19 cellular contexts compared by ENCODE assay signal in the genomic region with DNA sequence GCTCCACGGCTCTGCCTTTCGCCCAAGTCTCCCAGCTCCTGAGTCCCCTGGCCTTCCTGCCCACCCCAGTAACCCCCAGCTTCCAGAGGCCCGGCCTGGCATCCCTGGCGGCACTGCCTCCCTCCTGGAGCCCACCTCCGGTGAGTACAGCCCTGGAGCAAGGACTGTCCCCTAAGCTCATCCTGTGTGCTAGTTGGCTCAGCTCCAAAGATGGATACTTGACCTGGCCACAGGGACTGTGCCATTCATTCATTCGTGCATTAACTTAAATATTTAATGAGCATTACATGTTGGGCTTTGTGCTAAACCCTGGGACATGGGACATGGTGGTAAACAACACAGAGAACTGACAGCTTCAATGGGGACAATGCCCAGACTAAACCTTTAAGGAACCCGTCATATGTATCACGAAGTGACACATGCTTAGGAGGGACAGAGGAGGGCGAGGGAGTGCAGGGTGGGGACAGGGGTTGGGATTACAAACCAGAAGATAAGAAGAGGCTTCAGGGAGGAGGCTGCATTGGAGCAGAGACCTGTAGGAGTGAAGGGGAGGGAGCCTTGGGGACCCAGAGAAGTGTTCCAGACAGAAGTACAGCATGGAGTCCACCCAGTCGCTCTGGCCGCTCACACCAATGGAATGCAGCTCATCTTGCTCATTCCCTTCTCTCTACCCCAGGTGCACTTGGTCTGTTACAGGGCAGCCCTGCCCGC. TPM values are rescaled to one million over a fixed set of nuclear protein-coding genes. Genes with fewer than 3 reads are reported as not detected.
DNase-seq lines count a peak whose midpoint lies in the region; ATAC-seq, FAIRE-seq and TF ChIP-seq lines count a peak whose summit lies in the region.
"Had no signal": no experiment of that assay in that cellular context is flagged by ENCODE, and none has a peak within 500 bp of the region (broad histone marks: within the 10 kb centered on the region; RNA-seq: fewer than 3 reads in every experiment).

No MANE protein-coding gene starts in this region.

- H3K27me3 ChIP-seq in IMR-90 (ENCODE audit: control insufficient read depth, insufficient read depth, low read length) = no peaks in the 10 kb centered on the region
- no peaks in the 10 kb centered on the region for H3K27me3 ChIP-seq in esophagus squamous epithelium
- H3K27me3 ChIP-seq: dorsolateral prefrontal cortex, hepatocyte, right lobe of liver had no signal

- dilution Hi-C loops in IMR-90 (cut with HindIII; ENCODE audit: low sequenced_read_pairs, unreplicated experiment) = no loop called here

- no peak overlapping the region for H2BK120ac ChIP-seq in IMR-90 (ENCODE audit: low read depth, low read length)

- no peaks in the 10 kb centered on the region for H3K9me1 ChIP-seq in IMR-90 (ENCODE audit: insufficient read depth, low read length)

- H2AK9ac ChIP-seq in IMR-90 (replicated peaks; ENCODE audit: low read depth, low read length, poor library complexity) = peak overlapping the region; percentile 40

- intact Hi-C loops in IMR-90 (cut with micrococcal nuclease) = no loop called here
- intact Hi-C loops in esophagus squamous epithelium (cut with DNase I) = no loop called here

- H3K4me3 ChIP-seq in A549 (no peak overlapping the region), IMR-90 (ENCODE audit: insufficient read depth, low read depth, low read length) (no peak overlapping the region), astrocyte of the spinal cord (ENCODE audit: low read depth, low read length) (no peak overlapping the region), esophagus squamous epithelium (no peak overlapping the region)
- H3K4me3 ChIP-seq: dorsolateral prefrontal cortex, hepatocyte, mucosa of descending colon, right lobe of liver had no signal

- H2BK20ac ChIP-seq in IMR-90 (ENCODE audit: low read depth, low read length) = no peak overlapping the region

- no peaks in the 10 kb centered on the region for H4K20me1 ChIP-seq in IMR-90 (ENCODE audit: insufficient read depth, low read length)

- no peak overlapping the region for H3K56ac ChIP-seq in IMR-90 (ENCODE audit: extremely low read depth, insufficient read depth, low read length)

- H4K91ac ChIP-seq in IMR-90 (ENCODE audit: insufficient read depth, low read depth, low read length) = no peak overlapping the region

- no peak overlapping the region for H4K8ac ChIP-seq in IMR-90 (ENCODE audit: low read depth in 2 of 2, low read length in 2 of 2)

- no peak overlapping the region for H3K23ac ChIP-seq in IMR-90 (ENCODE audit: low read depth, low read length)

- no peak overlapping the region for H3K18ac ChIP-seq in IMR-90 (ENCODE audit: low read depth, low read length)

- TF ChIP-seq EP300 in A549 (IDR thresholded peaks at IDR 0.05) = no peak

- no TSS peak for BruUV-seq in IMR-90 (replicated peaks; lab: Mats Ljungman, UMichigan)

- peak; percentile 78 for FAIRE-seq in A549 (lab: Jason Lieb, UNC)
- FAIRE-seq: HepG2 had no signal

- peak in 1 of 2 experiments; percentile 38 for DNase-seq in A549 (ENCODE audit: low read depth in 1 of 2, low spot score in 1 of 2)
- peak; percentile 30 for DNase-seq in IMR-90
- DNase-seq in astrocyte of the spinal cord (ENCODE audit: low read depth, low spot score) = peak; percentile 5
- no peak for DNase-seq in NCI-H1048 (lab: John Stamatoyannopoulos, UW)
- no peak for DNase-seq in esophagus squamous epithelium (lab: John Stamatoyannopoulos, UW)
- DNase-seq in UCSD-AML1 (lab: John Stamatoyannopoulos, UW; ENCODE audit: unreplicated experiment) = no peak
- DNase-seq: activated naive CD4-positive, alpha-beta T cell treated with anti-CD3 and anti-CD28 coated beads, Interleukin-2, amount 50 U/mL, for 16 hours; dorsolateral prefrontal cortex; H9; mucosa of descending colon; NCI-H2081; NCI-H526 treated with DMSO at 0.1 percent for 48 hours; occipital lobe; right lobe of liver; substantia nigra had no signal

- no peak for TF ChIP-seq RAD21 in A549 (conservative IDR thresholded peaks at IDR 0.05 in 1 of 2, IDR thresholded peaks at IDR 0.05 in 1 of 2)
- TF ChIP-seq RAD21 in IMR-90 (IDR thresholded peaks at IDR 0.05; ENCODE audit: low read length) = no peak

- peaks cover 8% of the 10 kb centered on the region for H3K36me3 ChIP-seq in IMR-90 (ENCODE audit: control insufficient read depth, insufficient read depth, low read length)
- peaks cover 0 to 14% (median 0%) of the 10 kb centered on the region in 3 donors for H3K36me3 ChIP-seq in esophagus squamous epithelium
- H3K36me3 ChIP-seq: right lobe of liver had no signal

- CTCF ChIA-PET in A549 (lab: Yijun Ruan, JAX) (interaction anchor here (0.7 to 15.7 kb wide), 13 partner anchors 8 to 110 kb away, joined by 3 to 157 read pairs (median 5); partner anchors contain the start of genes POLR2I, TBCB, THAP8 and WDR62), IMR-90 (lab: Yijun Ruan, JAX) (no interaction called here)

- no peak overlapping the region for H2BK15ac ChIP-seq in IMR-90 (ENCODE audit: low read depth, low read length)

- in situ Hi-C loops in IMR-90 (cut with MboI; ENCODE audit: low sequenced_read_pairs) = no loop called here
- in situ Hi-C loops in astrocyte of the spinal cord (cut with HindIII; ENCODE audit: low sequenced_read_pairs) = no loop called here

- H3K4me2 ChIP-seq in A549 (no peak overlapping the region), IMR-90 (ENCODE audit: low read depth, low read length) (no peak overlapping the region)
- H3K4me2 ChIP-seq: hepatocyte had no signal

- H3K4me1 ChIP-seq in A549 (peaks cover 5% of the 10 kb centered on the region; the same call in 2 of the 3 replicates), IMR-90 (ENCODE audit: control insufficient read depth, insufficient read depth, low read length) (no peaks in the 10 kb centered on the region), esophagus squamous epithelium (peaks cover 0 to 42% (median 5%) of the 10 kb centered on the region in 3 donors)
- H3K4me1 ChIP-seq: right lobe of liver had no signal

- POLR2A ChIA-PET in A549 (lab: Yijun Ruan, JAX) (interaction anchor here (0.9 to 6.3 kb wide), 2 partner anchors 11 to 50 kb away, joined by 3 to 52 read pairs; partner anchors contain the start of genes POLR2I, TBCB and THAP8), IMR-90 (lab: Charles Lee; ENCODE audit: unreplicated experiment) (no interaction called here)

- H3K79me1 ChIP-seq in IMR-90 (ENCODE audit: low read depth in 1 of 2, low read length in 2 of 2) = peaks cover 0 to 3% of the 10 kb centered on the region in 2 experiments; a peak in 1 of 4 replicates

- H3K4ac ChIP-seq in IMR-90 (ENCODE audit: low read depth, low read length) = no peak overlapping the region

- H2AK5ac ChIP-seq in IMR-90 (ENCODE audit: low read depth, low read length) = no peak overlapping the region

- H3K9ac ChIP-seq in IMR-90 (ENCODE audit: low read depth, low read length) = no peak overlapping the region

- no peak overlapping the region for H3K14ac ChIP-seq in IMR-90 (replicated peaks; ENCODE audit: low read depth, low read length)

- H3K27ac ChIP-seq in A549 = no peak overlapping the region
- no peak overlapping the region for H3K27ac ChIP-seq in IMR-90 (ENCODE audit: insufficient read depth, low read length)
- H3K27ac ChIP-seq in esophagus squamous epithelium = peak overlapping the region in 1 of 4 donors; percentile 52
- H3K27ac ChIP-seq: hepatocyte, right lobe of liver had no signal

- no peak for TF ChIP-seq POLR2A in A549 (IDR thresholded peaks at IDR 0.05; ENCODE audit: low read length)
- TF ChIP-seq POLR2A in IMR-90 (IDR thresholded peaks at IDR 0.05; ENCODE audit: low read depth, low read length) = no peak
- no peak for TF ChIP-seq POLR2A in esophagus squamous epithelium (IDR thresholded peaks at IDR 0.05)

- 85% methylated on average over 12 of the region's 12 CpGs for WGBS in A549 (ENCODE audit: missing lambda C conversion rate)
- 100% methylated on average over 1 of the region's 12 CpGs; no CpG with 5 or more reads in 1 of the 2 experiments for WGBS in IMR-90 (ENCODE audit: extremely low coverage in 2 of 2, insufficient read length in 1 of 2), 2 experiments
- WGBS in esophagus squamous epithelium, 2 donors = 76 to 84% methylated on average over 7 to 9 of the region's 12 CpGs

- H2BK5ac ChIP-seq in IMR-90 (ENCODE audit: low read depth, low read length, poor library complexity, severe bottlenecking) = no peak overlapping the region

- TF ChIP-seq CTCF in A549 (IDR thresholded peaks at IDR 0.05) (no peak), IMR-90 (conservative IDR thresholded peaks at IDR 0.05; ENCODE audit: low read depth, low read length) (no peak), astrocyte of the spinal cord (IDR thresholded peaks at IDR 0.05; ENCODE audit: low read depth, low read length) (no peak), esophagus squamous epithelium (IDR thresholded peaks at IDR 0.05) (no peak)

- H2AFZ ChIP-seq in IMR-90 (replicated peaks; ENCODE audit: low read length, poor library complexity) = peak overlapping the region; percentile 1
- H2AFZ ChIP-seq: hepatocyte had no signal

- ATAC-seq in A549 (peak; percentile 3 to 7; a peak in 4 of 6 replicates), IMR-90 (ENCODE audit: low read depth) (peak; percentile 28; the same call in 1 of the 2 replicates)
- ATAC-seq: HepG2, mucosa of descending colon, right lobe of liver had no signal

- no peaks in the 10 kb centered on the region for H3K9me3 ChIP-seq in A549
- H3K9me3 ChIP-seq in IMR-90 (ENCODE audit: control insufficient read depth, insufficient read depth, low read length) = no peaks in the 10 kb centered on the region
- H3K9me3 ChIP-seq in esophagus squamous epithelium = no peaks in the 10 kb centered on the region
- H3K9me3 ChIP-seq: mucosa of descending colon, right lobe of liver had no signal

- no peak overlapping the region for H4K5ac ChIP-seq in IMR-90 (ENCODE audit: low read depth, low read length)

RNA-seq across cellular contexts. Expression of gene OVOL3, which starts 6.9 kb away (rescaled TPM):
- polyA plus RNA-seq in A549 (2011; rRNA removed) (not detected in 2 replicates), A549 (2017; fragmentation: RNase III; extraction: RNeasy Plus Mini Kit Qiagen cat#74134 plus additional on column Dnase treatment) (0.14 to 0.63 TPM (median 0.31 TPM) in 3 replicates), IMR-90 (2012; rRNA removed) (not detected in 2 replicates)
- 0.43 and 0.70 TPM in 2 replicates for polyA plus RNA-seq in A549 (2012; cell fraction: cytosol; rRNA removed)
- polyA plus RNA-seq in A549 (2012; cell fraction: nucleus; rRNA removed) = 3.4 and 6.1 TPM in 2 replicates
- not detected in 2 replicates for polyA minus RNA-seq in A549 (2011; rRNA and poly(A)+ RNA removed)
- total RNA-seq in IMR-90 (2012; rRNA removed) (not detected in 2 replicates), esophagus squamous epithelium (not detected)
- not detected in 2 replicates for polyA plus RNA-seq in IMR-90 (2012; cell fraction: cytosol; rRNA removed)
- 0.13 TPM in 1 of 2 replicates, not detected in the other for polyA plus RNA-seq in IMR-90 (2012; cell fraction: nucleus; rRNA removed; ENCODE audit: low replicate concordance)
- total RNA-seq: dorsolateral prefrontal cortex; fibroblast of lung; H9; hepatocyte; HepG2; mucosa of descending colon; occipital lobe; right lobe of liver; T-helper 1 cell treated with Interleukin-12 subunit alpha and Interleukin-12 subunit beta and Interleukin-4 antibody, amounts not matched to agents 30 ng/mL and 1 ng/mL, for 36 hours had no signal
- polyA plus RNA-seq: fibroblast of lung, hepatocyte, HepG2 had no signal

RNA-seq across cellular contexts. Expression of gene POLR2I, which starts 10.7 kb away (rescaled TPM):
- polyA plus RNA-seq in A549 (2011; rRNA removed) (107 and 123 TPM in 2 replicates), A549 (2017; fragmentation: RNase III; extraction: RNeasy Plus Mini Kit Qiagen cat#74134 plus additional on column Dnase treatment) (264 to 284 TPM (median 277 TPM) in 3 replicates), IMR-90 (2012; rRNA removed) (59.7 and 105 TPM in 2 replicates)
- polyA plus RNA-seq in A549 (2012; cell fraction: cytosol; rRNA removed) = 490 and 587 TPM in 2 replicates
- 232 and 242 TPM in 2 replicates for polyA plus RNA-seq in A549 (2012; cell fraction: nucleus; rRNA removed)
- 379 and 495 TPM in 2 replicates for polyA minus RNA-seq in A549 (2011; rRNA and poly(A)+ RNA removed)
- total RNA-seq in IMR-90 (2012; rRNA removed) (35.8 and 48.3 TPM in 2 replicates), esophagus squamous epithelium (10 to 100 TPM; 41.7 to 58.0 (median 47.6) TPM)
- 63.5 and 75.8 TPM in 2 replicates for polyA plus RNA-seq in IMR-90 (2012; cell fraction: cytosol; rRNA removed)
- 19.1 and 24.4 TPM in 2 replicates for polyA plus RNA-seq in IMR-90 (2012; cell fraction: nucleus; rRNA removed; ENCODE audit: low replicate concordance)

RNA-seq across cellular contexts. Expression of gene TBCB, which starts 11.3 kb away (rescaled TPM):
- 384 and 395 TPM in 2 replicates for polyA plus RNA-seq in A549 (2011; rRNA removed)
- polyA plus RNA-seq in A549 (2012; cell fraction: cytosol; rRNA removed) = 1,257 and 1,314 TPM in 2 replicates
- polyA plus RNA-seq in A549 (2012; cell fraction: nucleus; rRNA removed) = 726 and 838 TPM in 2 replicates
- polyA plus RNA-seq in A549 (2017; fragmentation: RNase III; extraction: RNeasy Plus Mini Kit Qiagen cat#74134 plus additional on column Dnase treatment) = 352 to 400 TPM (median 397 TPM) in 3 replicates
- 256 and 287 TPM in 2 replicates for polyA minus RNA-seq in A549 (2011; rRNA and poly(A)+ RNA removed)
- 182 and 185 TPM in 2 replicates for total RNA-seq in IMR-90 (2012; rRNA removed)
- 269 and 315 TPM in 2 replicates for polyA plus RNA-seq in IMR-90 (2012; rRNA removed)
- polyA plus RNA-seq in IMR-90 (2012; cell fraction: cytosol; rRNA removed) = 337 and 453 TPM in 2 replicates
- polyA plus RNA-seq in IMR-90 (2012; cell fraction: nucleus; rRNA removed; ENCODE audit: low replicate concordance) = 251 and 260 TPM in 2 replicates
- total RNA-seq in esophagus squamous epithelium = 100 to 1,000 TPM in 3 of 4 donors, 10 to 100 TPM in 1; 97.9 to 157 (median 117) TPM

RNA-seq across cellular contexts. Expression of gene CAPNS1, which starts 35.9 kb away (rescaled TPM):
- polyA plus RNA-seq in A549 (2011; rRNA removed) = 1,014 and 1,236 TPM in 2 replicates
- polyA plus RNA-seq in A549 (2012; cell fraction: cytosol; rRNA removed) = 1,125 and 1,682 TPM in 2 replicates
- 829 and 1,189 TPM in 2 replicates for polyA plus RNA-seq in A549 (2012; cell fraction: nucleus; rRNA removed)
- 1,540 to 1,639 TPM (median 1,551 TPM) in 3 replicates for polyA plus RNA-seq in A549 (2017; fragmentation: RNase III; extraction: RNeasy Plus Mini Kit Qiagen cat#74134 plus additional on column Dnase treatment)
- polyA minus RNA-seq in A549 (2011; rRNA and poly(A)+ RNA removed) = 1,088 and 1,267 TPM in 2 replicates
- 436 and 504 TPM in 2 replicates for total RNA-seq in IMR-90 (2012; rRNA removed)
- 988 and 1,060 TPM in 2 replicates for polyA plus RNA-seq in IMR-90 (2012; rRNA removed)
- polyA plus RNA-seq in IMR-90 (2012; cell fraction: cytosol; rRNA removed) = 249 and 1,026 TPM in 2 replicates
- polyA plus RNA-seq in IMR-90 (2012; cell fraction: nucleus; rRNA removed; ENCODE audit: low replicate concordance) = 364 and 458 TPM in 2 replicates
- 100 to 1,000 TPM; 211 to 284 (median 266) TPM for total RNA-seq in esophagus squamous epithelium

RNA-seq across cellular contexts. Expression of gene COX7A1, which starts 48.2 kb away (rescaled TPM):
- polyA plus RNA-seq in A549 (2011; rRNA removed) (not detected in 2 replicates), A549 (2017; fragmentation: RNase III; extraction: RNeasy Plus Mini Kit Qiagen cat#74134 plus additional on column Dnase treatment) (not detected in 3 replicates), IMR-90 (2012; rRNA removed) (6.9 and 8.4 TPM in 2 replicates)
- not detected in 2 replicates for polyA plus RNA-seq in A549 (2012; cell fraction: cytosol; rRNA removed)
- not detected in 2 replicates for polyA plus RNA-seq in A549 (2012; cell fraction: nucleus; rRNA removed)
- not detected in 2 replicates for polyA minus RNA-seq in A549 (2011; rRNA and poly(A)+ RNA removed)
- total RNA-seq in IMR-90 (2012; rRNA removed) (0.54 and 1.1 TPM in 2 replicates), esophagus squamous epithelium (10 to 100 TPM in 1 of 4 donors, 1 to 10 TPM in 3; 2.0 to 15.8 (median 3.1) TPM)
- polyA plus RNA-seq in IMR-90 (2012; cell fraction: cytosol; rRNA removed) = 2.9 and 3.3 TPM in 2 replicates
- polyA plus RNA-seq in IMR-90 (2012; cell fraction: nucleus; rRNA removed; ENCODE audit: low replicate concordance) = 1.3 and 1.6 TPM in 2 replicates
- total RNA-seq: H9; hepatocyte; HepG2; T-helper 1 cell treated with Interleukin-12 subunit alpha and Interleukin-12 subunit beta and Interleukin-4 antibody, amounts not matched to agents 30 ng/mL and 1 ng/mL, for 36 hours had no signal
- polyA plus RNA-seq: hepatocyte, HepG2 had no signal

Comparison
In these comparisons a context has a peak if more than half of its experiments do, and no peak if none do; other contexts are left out.
1. DNase-seq: peak in IMR-90 (single experiment) and astrocyte of the spinal cord (single experiment); none in NCI-H1048 (single experiment), esophagus squamous epithelium (single experiment) and UCSD-AML1 (single experiment).